In genomic region chr12:95788637-95789036, GRCh38 we compare ENCODE assay signal across 11 cellular contexts. TPM values are rescaled to one million over a fixed set of nuclear protein-coding genes. Genes with fewer than 3 reads are reported as not detected.
DNase-seq lines count a peak whose midpoint lies in the region; ATAC-seq and TF ChIP-seq lines count a peak whose summit lies in the region.
"Had no signal": no experiment of that assay in that cellular context is flagged by ENCODE, and none has a peak within 500 bp of the region (broad histone marks: within the 10 kb centered on the region; RNA-seq: fewer than 3 reads in every experiment).

No MANE protein-coding gene starts in this region.

- H3K27ac Mint-ChIP-seq in chondrocyte (ENCODE audit: unreplicated experiment) (peak overlapping the region; percentile 89), mesothelial cell of epicardium (no peak overlapping the region)
- H3K27ac Mint-ChIP-seq: activated naive CD8-positive, alpha-beta T cell treated with anti-CD3 and anti-CD28 coated beads for 36 hours had no signal

- H3K36me3 ChIP-seq in gastroesophageal sphincter: peaks cover 0 to 6% of the 10 kb centered on the region in 2 donors

- peaks cover 0 to 73% (median 19%) of the 10 kb centered on the region in 3 donors for H3K4me1 ChIP-seq in gastroesophageal sphincter

- TF ChIP-seq CTCF in chondrocyte (IDR thresholded peaks at IDR 0.05): no peak
- no peak for TF ChIP-seq CTCF in mesothelial cell of epicardium (IDR thresholded peaks at IDR 0.05; ENCODE audit: unreplicated experiment)
- TF ChIP-seq CTCF in gastroesophageal sphincter (IDR thresholded peaks at IDR 0.05): no peak

- ATAC-seq in GM21381 (IDR thresholded peaks at IDR 0.05; ENCODE audit: unreplicated experiment) (no peak), gastroesophageal sphincter (no peak)

- H3K27me3 Mint-ChIP-seq in chondrocyte (ENCODE audit: low read depth): no peaks in the 10 kb centered on the region
- H3K27me3 Mint-ChIP-seq in mesothelial cell of epicardium (ENCODE audit: low read depth): peaks cover 54% of the 10 kb centered on the region

- WGBS in gastroesophageal sphincter (ENCODE audit: low coverage in 1 of 2), 2 donors: 43 to 50% methylated on average over 1 of the region's 1 CpG

- no peaks in the 10 kb centered on the region for H3K27me3 ChIP-seq in gastroesophageal sphincter

- peak overlapping the region in 1 of 4 donors; percentile 96 for H3K27ac ChIP-seq in gastroesophageal sphincter

- DNase-seq in AG08395 (ENCODE audit: low spot score) (peak; percentile 48), HT-29 (ENCODE audit: low spot score) (peak; percentile 39), chondrocyte (ENCODE audit: low spot score) (no peak), mesothelial cell of epicardium (ENCODE audit: low spot score in 2 of 2, unreplicated experiment in 2 of 2) (no peak), NCI-H2029 (lab: John Stamatoyannopoulos, UW) (no peak), islet precursor cell (no peak)
- DNase-seq: activated naive CD8-positive, alpha-beta T cell treated with anti-CD3 and anti-CD28 coated beads for 36 hours; DMS79; NCI-H1436 had no signal

- H3K4me3 ChIP-seq in gastroesophageal sphincter: peak overlapping the region in 1 of 2 donors; percentile 91

- H3K9me3 ChIP-seq in gastroesophageal sphincter: no peaks in the 10 kb centered on the region

- H3K4me1 Mint-ChIP-seq in chondrocyte (ENCODE audit: low read depth) (peaks cover 66% of the 10 kb centered on the region), mesothelial cell of epicardium (peaks cover 25% of the 10 kb centered on the region)

- no peaks in the 10 kb centered on the region for H3K9me3 Mint-ChIP-seq in chondrocyte (ENCODE audit: low read depth)
- no peaks in the 10 kb centered on the region for H3K9me3 Mint-ChIP-seq in mesothelial cell of epicardium
- H3K9me3 Mint-ChIP-seq: activated naive CD8-positive, alpha-beta T cell treated with anti-CD3 and anti-CD28 coated beads for 36 hours had no signal

- TF ChIP-seq POLR2A in gastroesophageal sphincter (IDR thresholded peaks at IDR 0.05): no peak

- H3K4me3 Mint-ChIP-seq in chondrocyte (ENCODE audit: unreplicated experiment): peak overlapping the region; percentile 89
- peak overlapping the region; percentile 78 for H3K4me3 Mint-ChIP-seq in mesothelial cell of epicardium
- H3K4me3 Mint-ChIP-seq: activated naive CD8-positive, alpha-beta T cell treated with anti-CD3 and anti-CD28 coated beads for 36 hours had no signal

- H3K36me3 Mint-ChIP-seq in chondrocyte (ENCODE audit: low read depth): peaks cover 26% of the 10 kb centered on the region
- H3K36me3 Mint-ChIP-seq in mesothelial cell of epicardium: no peaks in the 10 kb centered on the region
- H3K36me3 Mint-ChIP-seq: activated naive CD8-positive, alpha-beta T cell treated with anti-CD3 and anti-CD28 coated beads for 36 hours had no signal

- no peak for TF ChIP-seq EP300 in gastroesophageal sphincter (IDR thresholded peaks at IDR 0.05)

RNA-seq across cellular contexts. Expression of gene NTN4, which starts 1.9 kb away (rescaled TPM):
- 17.1 and 18.1 TPM in 2 replicates for total RNA-seq in HT-29 (2014; rRNA removed; shearing (Covaris generic))
- total RNA-seq in chondrocyte: 179 to 336 TPM (median 336 TPM) in 3 replicates
- total RNA-seq in mesothelial cell of epicardium: 4.8 to 6.0 TPM (median 5.9 TPM) in 3 replicates
- total RNA-seq in gastroesophageal sphincter: 100 to 1,000 TPM in 1 of 4 donors, 10 to 100 TPM in 3; 33.5 to 103 (median 51.5) TPM
- total RNA-seq: activated naive CD8-positive, alpha-beta T cell treated with anti-CD3 and anti-CD28 coated beads for 36 hours had no signal

Comparison
In these comparisons a context has a peak if more than half of its experiments do, and no peak if none do; other contexts are left out.
1. DNase-seq: peak in AG08395 (single experiment) and HT-29 (single experiment); none in chondrocyte (single experiment), mesothelial cell of epicardium (0 of 2), NCI-H2029 (single experiment) and islet precursor cell (single experiment).